ENCODE assay signal across 11 cellular contexts in genomic region chr1:30755746-30756145, GRCh38. TPM values are rescaled to one million over a fixed set of nuclear protein-coding genes. Genes with fewer than 3 reads are reported as not detected.
DNase-seq lines count a peak whose midpoint lies in the region; ATAC-seq and TF ChIP-seq lines count a peak whose summit lies in the region.
"Had no signal": no experiment of that assay in that cellular context is flagged by ENCODE, and none has a peak within 500 bp of the region (broad histone marks: within the 10 kb centered on the region; RNA-seq: fewer than 3 reads in every experiment).

No MANE protein-coding gene starts in this region.

- H3K9me2 ChIP-seq in OCI-LY1 (ENCODE audit: low read depth, low read length): no peaks in the 10 kb centered on the region

- peaks cover 5% of the 10 kb centered on the region; the same call in 1 of the 2 replicates for H3K27me3 ChIP-seq in OCI-LY1 (ENCODE audit: insufficient read depth, low read length)
- no peaks in the 10 kb centered on the region for H3K27me3 ChIP-seq in effector memory CD4-positive, alpha-beta T cell (replicated peaks; ENCODE audit: control insufficient read depth, insufficient read depth, low read length, poor library complexity, severe bottlenecking)

- H3K4me3 ChIP-seq in OCI-LY1 (ENCODE audit: low read depth, low read length, poor library complexity, severe bottlenecking): peak overlapping the region; percentile 66
- peak overlapping the region; percentile 87 for H3K4me3 ChIP-seq in effector memory CD4-positive, alpha-beta T cell (ENCODE audit: insufficient read depth, low read depth, low read length, poor library complexity, severe bottlenecking)
- H3K4me3 ChIP-seq: A549 had no signal

- H3K9me3 Mint-ChIP-seq in T-helper 2 cell treated with Interferon-gamma antibody and Interleukin-4, amounts not matched to agents 5 μg/mL and 100 μg/mL, for 36 hours: no peaks in the 10 kb centered on the region
- H3K9me3 Mint-ChIP-seq in stimulated activated memory B cell treated with anti-CD40 and anti-IgM and Interleukin-4, amounts not matched to agents 10 μg/mL and 1 μg/mL and 100 μg/mL, for 72 hours: no peaks in the 10 kb centered on the region

- no peaks in the 10 kb centered on the region for H3K79me2 ChIP-seq in OCI-LY1 (ENCODE audit: insufficient read depth, low read length)

- ATAC-seq in stimulated activated memory B cell treated with anti-CD40 and anti-IgM and Interleukin-4, amounts not matched to agents 10 μg/mL and 1 μg/mL and 100 μg/mL, for 72 hours: no peak

- DNase-seq in T-helper 2 cell treated with Interferon-gamma antibody and Interleukin-4, amounts not matched to agents 5 μg/mL and 100 μg/mL, for 36 hours (ENCODE audit: low spot score): no peak
- DNase-seq in T-helper 2 cell (no peak), dedifferentiated amniotic fluid mesenchymal stem cell (ENCODE audit: extremely low spot score) (no peak), HT-29 (ENCODE audit: low spot score) (no peak)
- DNase-seq in effector memory CD4-positive, alpha-beta T cell: no peak
- no peak for DNase-seq in central memory CD4-positive, alpha-beta T cell
- DNase-seq: NCI-H446, SW 1271 had no signal

- no peaks in the 10 kb centered on the region for H4K20me1 ChIP-seq in OCI-LY1 (ENCODE audit: insufficient read depth, low read length)

- no peaks in the 10 kb centered on the region for H3K36me3 ChIP-seq in OCI-LY1 (ENCODE audit: insufficient read depth, low read length)
- H3K36me3 ChIP-seq in effector memory CD4-positive, alpha-beta T cell (ENCODE audit: control insufficient read depth, insufficient read depth, low read length): peaks cover 9% of the 10 kb centered on the region

- H3K36me3 Mint-ChIP-seq in T-helper 2 cell treated with Interferon-gamma antibody and Interleukin-4, amounts not matched to agents 5 μg/mL and 100 μg/mL, for 36 hours (ENCODE audit: low read depth): peaks cover 55% of the 10 kb centered on the region
- H3K36me3 Mint-ChIP-seq in stimulated activated memory B cell treated with anti-CD40 and anti-IgM and Interleukin-4, amounts not matched to agents 10 μg/mL and 1 μg/mL and 100 μg/mL, for 72 hours: peaks cover 57% of the 10 kb centered on the region

- peak overlapping the region; percentile 69 for H3K4me2 ChIP-seq in OCI-LY1 (ENCODE audit: low read length)
- H3K4me2 ChIP-seq: A549 had no signal

- H3K4me3 Mint-ChIP-seq in T-helper 2 cell treated with Interferon-gamma antibody and Interleukin-4, amounts not matched to agents 5 μg/mL and 100 μg/mL, for 36 hours: peak overlapping the region; percentile 100
- H3K4me3 Mint-ChIP-seq in stimulated activated memory B cell treated with anti-CD40 and anti-IgM and Interleukin-4, amounts not matched to agents 10 μg/mL and 1 μg/mL and 100 μg/mL, for 72 hours: peak overlapping the region; percentile 88

- no peak for TF ChIP-seq CTCF in OCI-LY1 (IDR thresholded peaks at IDR 0.05; ENCODE audit: low read length)

- no peak overlapping the region for H2AFZ ChIP-seq in OCI-LY1 (ENCODE audit: low read length)

- peak overlapping the region; percentile 86 for H3K27ac ChIP-seq in OCI-LY1 (ENCODE audit: low read depth, low read length, poor library complexity, severe bottlenecking)
- H3K27ac ChIP-seq in effector memory CD4-positive, alpha-beta T cell (ENCODE audit: insufficient read depth, low read length, poor library complexity, severe bottlenecking): peak overlapping the region; percentile 93
- H3K27ac ChIP-seq: A549 had no signal

- H3F3A ChIP-seq in OCI-LY1 (ENCODE audit: insufficient read depth, low read length): peaks cover 4% of the 10 kb centered on the region; the same call in 1 of the 2 replicates

- no peaks in the 10 kb centered on the region for H3K9me3 ChIP-seq in OCI-LY1 (ENCODE audit: low read length)
- no peaks in the 10 kb centered on the region for H3K9me3 ChIP-seq in effector memory CD4-positive, alpha-beta T cell (ENCODE audit: control insufficient read depth, low read length)
- H3K9me3 ChIP-seq: A549 had no signal

- peaks cover 79% of the 10 kb centered on the region for H3K4me1 Mint-ChIP-seq in T-helper 2 cell treated with Interferon-gamma antibody and Interleukin-4, amounts not matched to agents 5 μg/mL and 100 μg/mL, for 36 hours (ENCODE audit: low read depth)
- H3K4me1 Mint-ChIP-seq in stimulated activated memory B cell treated with anti-CD40 and anti-IgM and Interleukin-4, amounts not matched to agents 10 μg/mL and 1 μg/mL and 100 μg/mL, for 72 hours: peaks cover 78% of the 10 kb centered on the region

- peak overlapping the region; percentile 74 for H3K9ac ChIP-seq in OCI-LY1 (ENCODE audit: low read length)

- H3K4me1 ChIP-seq in OCI-LY1 (ENCODE audit: insufficient read depth, low read length, severe bottlenecking): peaks cover 100% of the 10 kb centered on the region
- peaks cover 69% of the 10 kb centered on the region for H3K4me1 ChIP-seq in effector memory CD4-positive, alpha-beta T cell (ENCODE audit: control insufficient read depth, insufficient read depth, low read length, poor library complexity, severe bottlenecking)
- H3K4me1 ChIP-seq: A549 had no signal

- H3K27me3 Mint-ChIP-seq in T-helper 2 cell treated with Interferon-gamma antibody and Interleukin-4, amounts not matched to agents 5 μg/mL and 100 μg/mL, for 36 hours (ENCODE audit: low read depth): no peaks in the 10 kb centered on the region
- H3K27me3 Mint-ChIP-seq in stimulated activated memory B cell treated with anti-CD40 and anti-IgM and Interleukin-4, amounts not matched to agents 10 μg/mL and 1 μg/mL and 100 μg/mL, for 72 hours: no peaks in the 10 kb centered on the region

- peak overlapping the region; percentile 99 for H3K27ac Mint-ChIP-seq in T-helper 2 cell treated with Interferon-gamma antibody and Interleukin-4, amounts not matched to agents 5 μg/mL and 100 μg/mL, for 36 hours
- H3K27ac Mint-ChIP-seq in stimulated activated memory B cell treated with anti-CD40 and anti-IgM and Interleukin-4, amounts not matched to agents 10 μg/mL and 1 μg/mL and 100 μg/mL, for 72 hours: peak overlapping the region; percentile 90

RNA-seq across cellular contexts. Expression of gene LAPTM5, which starts 1.8 kb away (rescaled TPM):
- 0.08 TPM in 1 of 2 replicates, not detected in the other for total RNA-seq in HT-29 (2014; rRNA removed; shearing (Covaris generic))

RNA-seq across cellular contexts. Expression of gene MATN1, which starts 32.4 kb away (rescaled TPM):
- total RNA-seq in HT-29 (2014; rRNA removed; shearing (Covaris generic)): not detected in 2 replicates
